In the genomic region with DNA sequence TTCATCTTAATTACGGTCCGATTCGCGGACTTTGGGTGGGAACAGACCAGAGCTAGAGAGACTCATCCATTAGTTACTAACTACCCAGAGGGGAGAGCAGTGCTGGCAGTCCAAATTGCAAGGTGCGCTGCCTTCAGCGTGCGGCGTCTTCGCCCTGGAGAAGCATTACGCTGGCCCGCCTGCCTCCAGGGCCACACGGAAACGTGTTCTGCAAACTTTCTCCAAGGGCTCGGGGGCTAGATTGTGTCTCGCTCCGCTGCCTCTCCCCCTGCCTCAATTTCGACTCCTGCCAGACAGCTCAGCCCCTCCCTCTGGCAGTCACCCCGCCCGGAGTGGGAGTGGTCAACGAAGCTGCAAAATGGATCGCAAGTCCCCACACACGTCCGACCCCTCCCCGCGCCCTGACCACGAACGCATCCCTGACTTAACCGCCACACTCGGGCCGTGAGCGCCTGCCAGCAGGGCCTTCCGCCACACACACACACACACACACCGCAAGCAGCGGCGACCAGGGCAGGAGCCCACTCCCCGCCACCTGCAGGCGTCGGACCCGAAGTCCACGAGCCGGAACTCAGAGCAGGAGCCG, we compare ENCODE assay signal across 8 cellular contexts. TPM values are rescaled to one million over a fixed set of nuclear protein-coding genes. Genes with fewer than 3 reads are reported as not detected.
DNase-seq lines count a peak whose midpoint lies in the region; ATAC-seq lines count a peak whose summit lies in the region.

No MANE protein-coding gene starts in this region.

- intact Hi-C loops in activated T-helper 1 cell treated with anti-CD3 and anti-CD28 coated beads, Interleukin-12 subunit alpha, Interleukin-12 subunit beta, Interleukin-2, Interleukin-4 antibody, amounts not matched to agents 30 ng/mL and 10 ng/mL and 1 ng/mL, durations not matched to agents 14 hours and 24 hours and 36 hours (cut with micrococcal nuclease), result no loop called here

- peaks cover 39% of the 10 kb centered on the region for H3K27me3 Mint-ChIP-seq in activated T-helper 1 cell treated with anti-CD3 and anti-CD28 coated beads, Interleukin-12 subunit alpha, Interleukin-12 subunit beta, Interleukin-2, Interleukin-4 antibody, amounts not matched to agents 30 ng/mL and 10 ng/mL and 1 ng/mL, durations not matched to agents 14 hours and 24 hours and 36 hours (ENCODE audit: insufficient read depth)
- H3K27me3 Mint-ChIP-seq in memory B cell, result peaks cover 6% of the 10 kb centered on the region

- no peaks in the 10 kb centered on the region for H3K36me3 Mint-ChIP-seq in activated T-helper 1 cell treated with anti-CD3 and anti-CD28 coated beads, Interleukin-12 subunit alpha, Interleukin-12 subunit beta, Interleukin-2, Interleukin-4 antibody, amounts not matched to agents 30 ng/mL and 10 ng/mL and 1 ng/mL, durations not matched to agents 14 hours and 24 hours and 36 hours (ENCODE audit: low read depth)
- H3K36me3 Mint-ChIP-seq in memory B cell, result no peaks in the 10 kb centered on the region

- peak overlapping the region; percentile 79 for H3K4me3 Mint-ChIP-seq in activated T-helper 1 cell treated with anti-CD3 and anti-CD28 coated beads, Interleukin-12 subunit alpha, Interleukin-12 subunit beta, Interleukin-2, Interleukin-4 antibody, amounts not matched to agents 30 ng/mL and 10 ng/mL and 1 ng/mL, durations not matched to agents 14 hours and 24 hours and 36 hours
- peak overlapping the region; percentile 57 for H3K4me3 Mint-ChIP-seq in memory B cell

- no peak overlapping the region for H3K27ac Mint-ChIP-seq in activated T-helper 1 cell treated with anti-CD3 and anti-CD28 coated beads, Interleukin-12 subunit alpha, Interleukin-12 subunit beta, Interleukin-2, Interleukin-4 antibody, amounts not matched to agents 30 ng/mL and 10 ng/mL and 1 ng/mL, durations not matched to agents 14 hours and 24 hours and 36 hours
- H3K27ac Mint-ChIP-seq in memory B cell, result no peak overlapping the region

- peaks cover 11% of the 10 kb centered on the region for H3K4me1 Mint-ChIP-seq in activated T-helper 1 cell treated with anti-CD3 and anti-CD28 coated beads, Interleukin-12 subunit alpha, Interleukin-12 subunit beta, Interleukin-2, Interleukin-4 antibody, amounts not matched to agents 30 ng/mL and 10 ng/mL and 1 ng/mL, durations not matched to agents 14 hours and 24 hours and 36 hours (ENCODE audit: low read depth)
- peaks cover 10% of the 10 kb centered on the region for H3K4me1 Mint-ChIP-seq in memory B cell

- no peak overlapping the region for H3K27ac ChIP-seq in caudate nucleus (ENCODE audit: low read depth, low read length)

- ATAC-seq in memory B cell (ENCODE audit: low read depth) (peak; percentile 27), HG03097 (IDR thresholded peaks at IDR 0.05; ENCODE audit: low FRiP score, unreplicated experiment) (no peak), GM18498 (IDR thresholded peaks at IDR 0.05; ENCODE audit: unreplicated experiment) (no peak)

- H3K9me3 Mint-ChIP-seq in activated T-helper 1 cell treated with anti-CD3 and anti-CD28 coated beads, Interleukin-12 subunit alpha, Interleukin-12 subunit beta, Interleukin-2, Interleukin-4 antibody, amounts not matched to agents 30 ng/mL and 10 ng/mL and 1 ng/mL, durations not matched to agents 14 hours and 24 hours and 36 hours, result no peaks in the 10 kb centered on the region
- no peaks in the 10 kb centered on the region for H3K9me3 Mint-ChIP-seq in memory B cell

- DNase-seq in stimulated activated CD4-positive, alpha-beta T cell treated with anti-CD3 and anti-CD28 coated beads, Interleukin-15, amount 100 ng/mL, for 24 hours, result peak; percentile 13
- no peak for DNase-seq in stimulated activated CD4-positive, alpha-beta T cell treated with anti-CD3 and anti-CD28 coated beads, Interleukin-1b, Interleukin-23, amount 100 ng/mL, for 48 hours
- DNase-seq in activated T-helper 1 cell treated with anti-CD3 and anti-CD28 coated beads, Interleukin-12 subunit alpha, Interleukin-12 subunit beta, Interleukin-2, Interleukin-4 antibody, amounts not matched to agents 30 ng/mL and 10 ng/mL and 1 ng/mL, durations not matched to agents 14 hours and 24 hours and 36 hours (ENCODE audit: low spot score), result no peak
- DNase-seq in memory B cell (ENCODE audit: low spot score in 2 of 2) (no peak), SIG-M5 (lab: John Stamatoyannopoulos, UW) (no peak), caudate nucleus (lab: John Stamatoyannopoulos, UW) (no peak)

RNA-seq across cellular contexts. Expression of a gene that starts 47.0 kb away (rescaled TPM):
- 9.4 and 10.1 TPM in 2 replicates for total RNA-seq in activated T-helper 1 cell treated with anti-CD3 and anti-CD28 coated beads, Interleukin-12 subunit alpha, Interleukin-12 subunit beta, Interleukin-2, Interleukin-4 antibody, amounts not matched to agents 30 ng/mL and 10 ng/mL and 1 ng/mL, durations not matched to agents 14 hours and 24 hours and 36 hours
